Comparison of ENCODE assay signal across 8 cellular contexts in the genomic region with DNA sequence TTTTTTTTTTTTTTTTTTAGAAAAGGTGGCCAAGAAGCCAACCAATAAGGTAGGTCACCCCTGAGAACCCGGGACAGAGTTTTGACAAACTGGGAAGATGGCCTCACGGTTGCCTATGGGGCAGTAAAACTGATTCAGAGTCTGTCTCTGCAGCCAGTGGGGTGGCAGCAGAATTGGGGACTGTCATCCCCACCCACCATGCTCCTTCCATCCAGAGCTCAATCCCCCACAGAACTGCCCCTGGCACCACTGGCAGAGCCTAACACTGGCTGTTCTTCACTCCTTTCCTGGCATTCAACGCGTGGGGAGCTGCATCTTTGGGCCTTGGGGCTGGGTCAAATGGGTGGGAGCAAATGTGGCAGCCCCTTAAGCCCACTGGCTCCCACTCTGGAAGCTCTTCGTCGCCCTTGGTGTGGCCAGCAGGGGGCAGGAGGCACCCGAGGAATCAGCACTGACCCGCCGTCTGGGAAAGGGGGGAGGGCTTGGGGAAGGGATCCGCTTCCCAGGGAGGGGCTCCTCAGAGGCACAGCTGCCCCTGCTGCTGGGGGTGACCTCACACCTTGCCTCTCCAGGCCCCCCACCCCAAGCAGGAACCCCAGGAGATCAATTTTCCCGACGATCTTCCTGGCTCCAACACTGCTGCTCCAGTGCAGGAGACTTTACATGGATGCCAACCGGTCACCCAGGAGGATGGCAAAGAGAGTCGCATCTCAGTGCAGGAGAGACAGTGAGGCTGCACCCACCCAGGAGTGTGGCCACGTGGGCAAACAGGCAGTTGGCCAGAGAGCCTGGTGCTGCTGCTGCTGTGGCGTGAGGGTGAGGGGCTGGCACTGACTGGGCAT. TPM values are rescaled to one million over a fixed set of nuclear protein-coding genes. Genes with fewer than 3 reads are reported as not detected.
DNase-seq lines count a peak whose midpoint lies in the region; ATAC-seq and TF ChIP-seq lines count a peak whose summit lies in the region.

No MANE protein-coding gene starts in this region.

- H3K4me3 ChIP-seq in fibroblast of lung (replicated peaks in 1 of 4; ENCODE audit: control extremely low read depth in 1 of 4, insufficient read depth in 1 of 4, low read depth in 3 of 4, low read length in 4 of 4) = no peak overlapping the region

- H3K4me2 ChIP-seq in fibroblast of lung (ENCODE audit: extremely low read depth, insufficient read depth, low read length) = no peak overlapping the region

- TF ChIP-seq CTCF in fibroblast of lung (conservative IDR thresholded peaks at IDR 0.05 in 1 of 2, IDR thresholded peaks at IDR 0.05 in 1 of 2; ENCODE audit: low read depth in 1 of 2, low read length in 2 of 2) (peak; percentile 48 to 56), omental fat pad (IDR thresholded peaks at IDR 0.05) (no peak)

- H3K27me3 ChIP-seq in fibroblast of lung (ENCODE audit: control insufficient read depth, insufficient read depth, low read length) = no peaks in the 10 kb centered on the region

- H3K27ac ChIP-seq in fibroblast of lung (ENCODE audit: insufficient read depth, low read length) = no peak overlapping the region

- no peak overlapping the region for H2AFZ ChIP-seq in fibroblast of lung (ENCODE audit: low read length)

- no peaks in the 10 kb centered on the region for H3K9me3 ChIP-seq in fibroblast of lung (ENCODE audit: control insufficient read depth, insufficient read depth, low read depth, low read length)

- no peaks in the 10 kb centered on the region for H3K79me2 ChIP-seq in fibroblast of lung (ENCODE audit: control insufficient read depth, insufficient read depth, low read length)

- no peak overlapping the region for H3K9ac ChIP-seq in fibroblast of lung (ENCODE audit: insufficient read depth, low read length)

- DNase-seq in NCI-H2081 (lab: John Stamatoyannopoulos, UW) (peak; percentile 39 to 48), NCI-H2081 treated with DMSO at 0.1 percent for 48 hours (lab: John Stamatoyannopoulos, UW) (no peak), NCI-H526 treated with DMSO at 0.1 percent for 48 hours (lab: John Stamatoyannopoulos, UW) (peak; percentile 32), fibroblast of lung (ENCODE audit: low read depth in 2 of 2) (peak in 1 of 2 donors; percentile 9), retina (peak; percentile 72), omental fat pad (ENCODE audit: low spot score) (no peak), midbrain (lab: John Stamatoyannopoulos, UW) (no peak), dedifferentiated amniotic fluid mesenchymal stem cell (ENCODE audit: extremely low spot score) (no peak)

- H3K4me1 ChIP-seq in fibroblast of lung (ENCODE audit: control insufficient read depth, extremely low read depth, insufficient read depth, low read length) = no peaks in the 10 kb centered on the region

- no peak for ATAC-seq in omental fat pad (ENCODE audit: low FRiP score)

- no peaks in the 10 kb centered on the region for H4K20me1 ChIP-seq in fibroblast of lung (ENCODE audit: control insufficient read depth, extremely low read depth, insufficient read depth, low read length)

- H3K36me3 ChIP-seq in fibroblast of lung (ENCODE audit: control insufficient read depth, insufficient read depth, low read length) = no peaks in the 10 kb centered on the region

RNA-seq across cellular contexts. Expression of a gene that starts 10.4 kb away (rescaled TPM):
- total RNA-seq in fibroblast of lung (2.3 and 3.1 TPM in 2 replicates), omental fat pad (10 to 100 TPM; 15.0 to 33.4 (median 23.2) TPM)
- polyA plus RNA-seq in fibroblast of lung = 0.54 and 1.5 TPM in 2 replicates
- 0.56 and 1.4 TPM in 2 replicates for polyA plus RNA-seq in fibroblast of lung (2012)
- polyA minus RNA-seq in fibroblast of lung (ENCODE audit: low replicate concordance) = 0.56 TPM in 1 of 2 replicates, not detected in the other

RNA-seq across cellular contexts. Expression of a gene that starts 38.8 kb away (rescaled TPM):
- total RNA-seq in fibroblast of lung (8.1 and 10.0 TPM in 2 replicates), omental fat pad (10 to 100 TPM; 19.3 to 41.1 (median 23.2) TPM)
- polyA plus RNA-seq in fibroblast of lung = 18.0 and 25.7 TPM in 2 replicates
- polyA plus RNA-seq in fibroblast of lung (2012) = 13.4 and 19.3 TPM in 2 replicates
- 16.5 and 24.6 TPM in 2 replicates for polyA minus RNA-seq in fibroblast of lung (ENCODE audit: low replicate concordance)

Comparison
In these comparisons a context has a peak if more than half of its experiments do, and no peak if none do; other contexts are left out.
1. DNase-seq: peak in NCI-H2081 (2 of 2), NCI-H526 treated with DMSO at 0.1 percent for 48 hours (single experiment) and retina (single experiment); none in NCI-H2081 treated with DMSO at 0.1 percent for 48 hours (single experiment), omental fat pad (single experiment), midbrain (single experiment) and dedifferentiated amniotic fluid mesenchymal stem cell (single experiment).
2. CTCF ChIP-seq: peak in fibroblast of lung (2 of 2); none in omental fat pad (0 of 3).